In the genomic region with DNA sequence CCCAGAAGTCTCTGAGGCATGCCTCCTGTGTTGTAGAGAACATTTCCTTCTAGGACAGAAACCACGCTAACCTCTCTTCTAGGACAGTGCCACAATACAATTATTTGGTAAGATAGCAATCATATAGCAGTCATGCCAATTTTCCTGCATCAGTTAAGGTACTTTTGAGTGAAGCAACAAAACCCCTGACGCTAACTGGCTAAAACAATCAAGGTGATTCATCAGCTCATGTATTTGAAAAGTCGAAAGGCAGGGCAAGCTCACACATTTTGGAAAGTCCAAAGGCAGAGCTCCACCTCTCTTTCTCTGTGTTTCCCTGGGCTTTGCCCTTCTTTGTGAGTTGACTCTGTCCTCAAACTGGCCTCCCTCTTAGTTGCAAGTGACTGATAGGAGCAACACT, we compare ENCODE assay signal across 1 cellular context.
TF ChIP-seq lines count a peak whose summit lies in the region.

No MANE protein-coding gene starts in this region.

TF ChIP-seq in GM23338, 12 proteins besides CTCF, POLR2A, EP300 and RAD21:
- TF ChIP-seq JUNB (IDR thresholded peaks at IDR 0.05; ENCODE audit: unreplicated experiment) (no peak), CREB1 (CRISPR knock-in tag; IDR thresholded peaks at IDR 0.05; ENCODE audit: low read depth) (no peak)
